21 cellular contexts compared by ENCODE assay signal in the genomic region with DNA sequence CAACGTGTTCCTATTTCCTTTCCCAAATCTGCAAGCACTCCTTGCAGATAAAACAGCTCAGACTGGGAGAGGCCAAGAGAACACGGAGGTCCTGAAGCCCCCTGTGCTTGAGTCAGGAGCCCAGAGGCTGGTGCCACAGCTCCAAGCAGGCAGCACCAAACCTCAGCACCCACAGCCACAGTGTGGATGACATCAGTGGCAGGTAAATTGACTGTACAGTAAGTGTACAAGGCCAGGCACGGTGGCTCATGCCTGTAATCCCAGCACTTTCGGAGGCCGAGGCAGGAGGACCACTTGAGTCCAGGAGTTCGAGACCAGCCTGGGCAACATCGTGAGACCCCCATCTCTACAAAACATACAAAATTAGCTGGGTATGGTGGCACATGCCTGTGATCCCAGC. TPM values are rescaled to one million over a fixed set of nuclear protein-coding genes. Genes with fewer than 3 reads are reported as not detected.
A peak's percentile ranks its signal among the peaks of the same experiment; 100 is the strongest.
DNase-seq lines count a peak whose midpoint lies in the region; ATAC-seq and TF ChIP-seq lines count a peak whose summit lies in the region.
"Had no signal": no experiment of that assay in that cellular context is flagged by ENCODE, and none has a peak within 500 bp of the region (broad histone marks: within the 10 kb centered on the region; RNA-seq: fewer than 3 reads in every experiment).

No MANE protein-coding gene starts in this region.

- TF ChIP-seq EP300 in gastroesophageal sphincter (IDR thresholded peaks at IDR 0.05), result no peak

- no peak overlapping the region for H3K4me3 ChIP-seq in right cardiac atrium (ENCODE audit: low read length)
- H3K4me3 ChIP-seq in gastroesophageal sphincter, result no peak overlapping the region
- H3K4me3 ChIP-seq in rectal smooth muscle tissue (ENCODE audit: low read length), result no peak overlapping the region
- no peak overlapping the region for H3K4me3 ChIP-seq in vagina
- H3K4me3 ChIP-seq: gastrocnemius medialis, left lung, Peyer's patch, skin epidermis, thoracic aorta had no signal

- TF ChIP-seq CTCF in gastroesophageal sphincter (IDR thresholded peaks at IDR 0.05) (no peak), vagina (IDR thresholded peaks at IDR 0.05) (no peak)

- peak; percentile 30 for DNase-seq in Right ventricle myocardium superior
- DNase-seq in right cardiac atrium, result no peak
- no peak for DNase-seq in vagina (ENCODE audit: extremely low spot score in 2 of 2)
- no peak for DNase-seq in nucleus accumbens (lab: John Stamatoyannopoulos, UW)
- no peak for DNase-seq in stimulated activated naive CD4-positive, alpha-beta T cell treated with Interleukin-2 at 50 U/mL for 16 hours (lab: John Stamatoyannopoulos, UW)
- DNase-seq in stimulated activated CD4-positive, alpha-beta T cell treated with anti-CD3 and anti-CD28 coated beads, Interleukin-4, amount 100 ng/mL, for 4 hours, result no peak
- DNase-seq: activated CD4-positive, alpha-beta T cell treated with anti-CD3 and anti-CD28 coated beads for 4 hours; activated naive CD4-positive, alpha-beta T cell treated with anti-CD3 and anti-CD28 coated beads, Interleukin-2, amount 50 U/mL, for 16 hours; DND-41; gastrocnemius medialis; GOT3; NCI-H146; stimulated activated CD4-positive, alpha-beta T cell treated with anti-CD3 and anti-CD28 coated beads, Interleukin-4, amount 100 ng/mL, for 1 hour; T1000 had no signal

- ATAC-seq in Right ventricle myocardium superior (ENCODE audit: poor library complexity), result no peak
- ATAC-seq in right cardiac atrium, result no peak
- no peak for ATAC-seq in gastroesophageal sphincter
- ATAC-seq: gastrocnemius medialis, left lung had no signal

- H3K4me1 ChIP-seq in right cardiac atrium (ENCODE audit: control insufficient read depth, insufficient read depth, low read length) (peaks cover 1% of the 10 kb centered on the region), gastroesophageal sphincter (peaks cover 0 to 77% (median 33%) of the 10 kb centered on the region in 3 donors), rectal smooth muscle tissue (ENCODE audit: control insufficient read depth, insufficient read depth, low read length) (peaks cover 31% of the 10 kb centered on the region), vagina (peaks cover 35% of the 10 kb centered on the region)

- H3K9ac ChIP-seq in rectal smooth muscle tissue (ENCODE audit: low read length), result no peak overlapping the region
- H3K9ac ChIP-seq: SK-N-SH had no signal

- no peaks in the 10 kb centered on the region for H3K9me3 ChIP-seq in right cardiac atrium (ENCODE audit: control insufficient read depth, low read length)
- no peaks in the 10 kb centered on the region for H3K9me3 ChIP-seq in gastroesophageal sphincter
- H3K9me3 ChIP-seq in vagina, result no peaks in the 10 kb centered on the region
- H3K9me3 ChIP-seq: gastrocnemius medialis, left lung, Peyer's patch, SK-N-SH, thoracic aorta had no signal

- no peak overlapping the region for H3K27ac ChIP-seq in right cardiac atrium (ENCODE audit: low read length)
- H3K27ac ChIP-seq in gastroesophageal sphincter, result peak overlapping the region; percentile 89 to 99 (median 96)
- peak overlapping the region; percentile 92 for H3K27ac ChIP-seq in rectal smooth muscle tissue (ENCODE audit: low read depth, low read length)
- peak overlapping the region; percentile 97 for H3K27ac ChIP-seq in vagina
- H3K27ac ChIP-seq: left lung had no signal

- 84% methylated on average over 7 of the region's 7 CpGs for WGBS in right cardiac atrium
- WGBS in gastroesophageal sphincter (ENCODE audit: low coverage in 1 of 2), 2 donors, result 50% methylated on average over 5 of the region's 7 CpGs; no CpG with 5 or more reads in 1 of the 2 donors

- H3K27me3 ChIP-seq in right cardiac atrium (ENCODE audit: control insufficient read depth, insufficient read depth), result no peaks in the 10 kb centered on the region
- H3K27me3 ChIP-seq in gastroesophageal sphincter, result no peaks in the 10 kb centered on the region
- no peaks in the 10 kb centered on the region for H3K27me3 ChIP-seq in rectal smooth muscle tissue (ENCODE audit: control insufficient read depth, insufficient read depth, low read length)
- H3K27me3 ChIP-seq in vagina, result no peaks in the 10 kb centered on the region

- intact Hi-C loops in Right ventricle myocardium superior (cut with DNase I), result loop anchor here (10.0 kb wide), 1 partner anchor 75 kb away; no protein-coding TSS in a partner anchor
- intact Hi-C loops in right cardiac atrium (cut with DNase I), result loop anchor here in 3 of 4 donors (5.0 to 10.0 kb wide), 3 partner anchors 48 to 305 kb away; partner anchors contain the start of genes COL6A2 (in 2 of the 3), MCM3AP (in 1 of the 3) and YBEY (in 1 of the 3)
- intact Hi-C loops in vagina (cut with DNase I), result loop anchor here (10.0 kb wide), 1 partner anchor 345 kb away; the partner anchor contains the start of genes C21orf58 and PCNT

- H3K36me3 ChIP-seq in gastroesophageal sphincter, result peaks cover 0 to 9% of the 10 kb centered on the region in 2 donors
- no peaks in the 10 kb centered on the region for H3K36me3 ChIP-seq in rectal smooth muscle tissue (ENCODE audit: control insufficient read depth, insufficient read depth, low read length)
- no peaks in the 10 kb centered on the region for H3K36me3 ChIP-seq in vagina
- H3K36me3 ChIP-seq: gastrocnemius medialis, left lung, Peyer's patch had no signal

- TF ChIP-seq POLR2A in gastroesophageal sphincter (IDR thresholded peaks at IDR 0.05) (no peak), vagina (IDR thresholded peaks at IDR 0.05) (no peak)

RNA-seq across cellular contexts. Expression of gene COL6A1, which starts 1.9 kb away (rescaled TPM):
- total RNA-seq in Right ventricle myocardium superior (173 TPM), right cardiac atrium (100 to 1,000 TPM; 112 to 192 (median 171) TPM), gastroesophageal sphincter (1,000 to 10,000 TPM in 2 of 4 donors, 100 to 1,000 TPM in 2; 477 to 1,231 (median 878) TPM), vagina (520 TPM)
- 165 TPM for polyA plus RNA-seq in right cardiac atrium
